ENCODE assay signal across 35 cellular contexts in the genomic region with DNA sequence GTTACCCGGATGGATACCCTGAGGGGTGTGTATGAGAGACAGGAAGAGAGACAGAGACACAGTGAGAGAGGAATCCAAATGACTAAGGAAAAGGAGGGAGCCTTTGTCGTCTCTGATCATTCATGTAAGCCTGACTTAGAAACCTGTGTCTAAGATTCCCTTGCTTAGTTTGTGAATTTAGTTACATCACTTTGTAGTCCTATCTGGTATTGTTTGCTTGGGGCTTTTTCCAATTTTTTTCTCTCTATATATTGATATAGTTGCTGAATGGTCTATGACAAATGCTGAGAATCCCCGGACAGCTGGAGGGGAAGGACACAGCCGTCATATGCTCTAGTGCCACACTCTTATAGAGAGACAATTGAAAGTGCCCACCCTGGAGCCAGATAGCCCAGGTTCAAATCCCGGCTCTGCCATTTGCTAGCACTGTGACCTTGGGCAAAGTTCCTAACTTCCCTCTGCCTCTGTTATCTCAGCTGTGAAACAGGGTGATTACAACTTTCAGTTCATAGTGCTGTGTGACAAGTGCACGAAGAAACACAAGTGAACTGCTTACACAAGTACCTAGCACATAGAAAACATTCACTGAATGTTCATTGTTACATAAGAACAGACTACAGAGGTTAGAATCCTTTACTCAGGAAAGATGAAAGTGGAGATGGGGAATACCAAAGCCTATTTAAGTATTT. TPM values are rescaled to one million over a fixed set of nuclear protein-coding genes. Genes with fewer than 3 reads are reported as not detected.
"Had no signal": no experiment of that assay in that cellular context is flagged by ENCODE, and none has a peak within 500 bp of the region (broad histone marks: within the 10 kb centered on the region; RNA-seq: fewer than 3 reads in every experiment).

No MANE protein-coding gene starts in this region.

- H3K36me3 ChIP-seq: colonic mucosa, esophagus squamous epithelium, gastrocnemius medialis, heart right ventricle, left lung, lower lobe of right lung had no signal

- H3K9me3 Mint-ChIP-seq: central memory CD8-positive, alpha-beta T cell; effector memory CD8-positive, alpha-beta T cell; endodermal cell; mesothelial cell of epicardium had no signal

- FAIRE-seq: endometrium had no signal

- H3K4me3 Mint-ChIP-seq: central memory CD8-positive, alpha-beta T cell; dendritic cell treated with granulocyte-macrophage colony-stimulating factor and Interleukin-4, amounts not matched to agents 40 ng/mL and 50 ng/mL, for 4 days; effector memory CD8-positive, alpha-beta T cell; endodermal cell; immature natural killer cell; mesothelial cell of epicardium had no signal

- H3K4me1 Mint-ChIP-seq: central memory CD8-positive, alpha-beta T cell; immature natural killer cell; mesothelial cell of epicardium had no signal

- H3K27me3 ChIP-seq: colonic mucosa, esophagus squamous epithelium, left lung had no signal

- H3K27ac ChIP-seq: colonic mucosa, epithelial cell of prostate, esophagus squamous epithelium, gastrocnemius medialis, heart right ventricle, hepatocyte, left lung, lower lobe of right lung had no signal

- H3K4me2 ChIP-seq: hepatocyte had no signal

- H3K4me1 ChIP-seq: colonic mucosa, esophagus squamous epithelium, gastrocnemius medialis, heart right ventricle, left lung, lower lobe of right lung had no signal

- H3K79me2 ChIP-seq: hepatocyte had no signal

- H3K36me3 Mint-ChIP-seq: immature natural killer cell, mesothelial cell of epicardium had no signal

- H3K4me3 ChIP-seq: colonic mucosa, esophagus squamous epithelium, gastrocnemius medialis, heart right ventricle, hepatocyte, left lung, lower lobe of right lung, mucosa of descending colon had no signal

- ATAC-seq: effector memory CD8-positive, alpha-beta T cell; esophagus mucosa; gastrocnemius medialis; heart right ventricle; left cardiac atrium; left lung; left ventricle myocardium superior; lower lobe of right lung; mucosa of descending colon had no signal

- H3K9me3 ChIP-seq: colonic mucosa, esophagus squamous epithelium, gastrocnemius medialis, heart right ventricle, left lung, lower lobe of right lung, mucosa of descending colon had no signal

- DNase-seq: cerebellar nuclear complex; colonic mucosa; cortex of kidney; effector CD8-positive, alpha-beta T cell; effector memory CD8-positive, alpha-beta T cell; endodermal cell; erythroblast; esophagus squamous epithelium; foreskin fibroblast; foreskin melanocyte; gastrocnemius medialis; glutamatergic neuron; head of caudate nucleus; heart right ventricle; hypothalamus; immature natural killer cell; islet precursor cell; left cardiac atrium; left lung; left ventricle myocardium superior; lower lobe of right lung; mesenchymal stem cell; mucosa of descending colon had no signal

- H2AFZ ChIP-seq: hepatocyte had no signal

- H3K27ac Mint-ChIP-seq: dendritic cell treated with granulocyte-macrophage colony-stimulating factor and Interleukin-4, amounts not matched to agents 40 ng/mL and 50 ng/mL, for 4 days; effector memory CD8-positive, alpha-beta T cell; endodermal cell; immature natural killer cell; mesothelial cell of epicardium had no signal

RNA-seq across cellular contexts. Expression of gene SLC24A5, which starts 6.0 kb away (rescaled TPM):
- total RNA-seq: chondrocyte, colonic mucosa, dermis microvascular lymphatic vessel endothelial cell, endodermal cell, esophagus mucosa, esophagus squamous epithelium, gastrocnemius medialis, glomerular endothelial cell, heart right ventricle, hepatocyte, kidney epithelial cell, left cardiac atrium, left ventricle myocardium superior, lower lobe of right lung, mesenteric fat pad, mucosa of descending colon had no signal
- polyA plus RNA-seq: heart right ventricle, hepatocyte, immature natural killer cell had no signal
